ENCODE assay signal across 25 cellular contexts in the genomic region with DNA sequence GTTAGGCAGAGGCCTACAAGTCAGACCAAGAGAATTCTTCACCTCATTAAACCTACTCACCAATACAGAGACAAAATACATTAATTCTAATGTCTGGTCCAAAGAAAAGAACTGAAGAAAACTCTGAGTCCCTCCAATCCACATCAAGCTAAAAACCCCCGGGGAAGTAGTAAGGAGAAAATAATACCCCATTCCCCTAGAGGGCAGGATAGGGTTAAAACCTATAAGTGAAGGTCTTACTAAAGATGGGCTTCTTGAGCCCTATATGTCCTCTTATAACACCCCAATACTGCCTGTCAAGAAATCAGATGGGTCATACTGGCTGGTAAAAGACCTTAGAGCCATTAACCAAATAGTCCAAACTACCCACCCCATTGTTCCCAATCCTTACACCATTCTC.
"Had no signal": no experiment of that assay in that cellular context is flagged by ENCODE, and none has a peak within 500 bp of the region (broad histone marks: within the 10 kb centered on the region; RNA-seq: fewer than 3 reads in every experiment).

No MANE protein-coding gene starts in this region.

- H3K27ac ChIP-seq: coronary artery, esophagus squamous epithelium, heart right ventricle, neutrophil, ovary, prostate gland, right atrium auricular region, spleen, upper lobe of left lung, WERI-Rb-1 had no signal

- H3K4me3 Mint-ChIP-seq: activated CD8-positive, alpha-beta T cell treated with anti-CD3 and anti-CD28 coated beads, Interleukin-2, amount 10 ng/mL, durations not matched to agents 7 days and 5 days; activated naive CD8-positive, alpha-beta T cell treated with anti-CD3 and anti-CD28 coated beads, Interleukin-2, amount 50 U/mL, for 24 hours; activated T-helper 1 cell treated with anti-CD3 and anti-CD28 coated beads, Interleukin-12 subunit alpha, Interleukin-12 subunit beta, Interleukin-2, Interleukin-4 antibody, amounts not matched to agents 30 ng/mL and 10 ng/mL and 1 ng/mL, durations not matched to agents 14 hours and 24 hours and 36 hours; memory B cell; nephron had no signal

- H3K36me3 ChIP-seq: esophagus squamous epithelium, heart right ventricle, neutrophil, ovary, prostate gland, right atrium auricular region, spleen, upper lobe of left lung, WERI-Rb-1 had no signal

- ATAC-seq: activated CD8-positive, alpha-beta T cell treated with anti-CD3 and anti-CD28 coated beads, Interleukin-2, amount 10 ng/mL, durations not matched to agents 7 days and 5 days; activated naive CD8-positive, alpha-beta T cell treated with anti-CD3 and anti-CD28 coated beads, Interleukin-2, amount 50 U/mL, for 24 hours; heart right ventricle; left colon had no signal

- DNase-seq: activated CD4-positive, alpha-beta T cell treated with anti-CD3 and anti-CD28 coated beads for 1 hour; activated CD4-positive, alpha-beta T cell treated with anti-CD3 and anti-CD28 coated beads, Interleukin-2, amount 50 U/mL, for 1 hour; activated CD8-positive, alpha-beta T cell treated with anti-CD3 and anti-CD28 coated beads, Interleukin-2, amount 10 ng/mL, durations not matched to agents 7 days and 5 days; activated gamma-delta T cell; activated naive CD4-positive, alpha-beta T cell treated with anti-CD3 and anti-CD28 coated beads, Interleukin-2, amount 50 U/mL, for 16 hours; activated naive CD8-positive, alpha-beta T cell treated with anti-CD3 and anti-CD28 coated beads, Interleukin-2, amount 50 U/mL, for 24 hours; cerebellar nuclear complex; esophagus squamous epithelium; heart right ventricle; left colon; ovary; spleen; stimulated activated CD4-positive, alpha-beta T cell treated with anti-CD3 and anti-CD28 coated beads, Interleukin-4, amount 100 ng/mL, for 24 hours; stimulated activated naive CD4-positive, alpha-beta T cell treated with Interleukin-2 at 50 U/mL for 16 hours; upper lobe of left lung; WERI-Rb-1 had no signal

- H3K9me3 ChIP-seq: neutrophil, ovary, prostate gland had no signal

- H3K27me3 Mint-ChIP-seq: activated naive CD8-positive, alpha-beta T cell treated with anti-CD3 and anti-CD28 coated beads, Interleukin-2, amount 50 U/mL, for 24 hours; memory B cell had no signal

- H3K4me1 ChIP-seq: esophagus squamous epithelium, heart right ventricle, prostate gland, right atrium auricular region, spleen, upper lobe of left lung had no signal

- H3K4me3 ChIP-seq: coronary artery, esophagus squamous epithelium, heart right ventricle, ovary, prostate gland, right atrium auricular region, spleen, upper lobe of left lung had no signal

- H3K27me3 ChIP-seq: esophagus squamous epithelium, heart right ventricle, neutrophil, ovary, right atrium auricular region, spleen, upper lobe of left lung had no signal

- H3K27ac Mint-ChIP-seq: activated CD8-positive, alpha-beta T cell treated with anti-CD3 and anti-CD28 coated beads, Interleukin-2, amount 10 ng/mL, durations not matched to agents 7 days and 5 days; activated naive CD8-positive, alpha-beta T cell treated with anti-CD3 and anti-CD28 coated beads, Interleukin-2, amount 50 U/mL, for 24 hours; activated T-helper 1 cell treated with anti-CD3 and anti-CD28 coated beads, Interleukin-12 subunit alpha, Interleukin-12 subunit beta, Interleukin-2, Interleukin-4 antibody, amounts not matched to agents 30 ng/mL and 10 ng/mL and 1 ng/mL, durations not matched to agents 14 hours and 24 hours and 36 hours; memory B cell; nephron had no signal

- FAIRE-seq: keratinocyte, TTC549 had no signal

- H3K36me3 Mint-ChIP-seq: memory B cell had no signal
